In the genomic region with DNA sequence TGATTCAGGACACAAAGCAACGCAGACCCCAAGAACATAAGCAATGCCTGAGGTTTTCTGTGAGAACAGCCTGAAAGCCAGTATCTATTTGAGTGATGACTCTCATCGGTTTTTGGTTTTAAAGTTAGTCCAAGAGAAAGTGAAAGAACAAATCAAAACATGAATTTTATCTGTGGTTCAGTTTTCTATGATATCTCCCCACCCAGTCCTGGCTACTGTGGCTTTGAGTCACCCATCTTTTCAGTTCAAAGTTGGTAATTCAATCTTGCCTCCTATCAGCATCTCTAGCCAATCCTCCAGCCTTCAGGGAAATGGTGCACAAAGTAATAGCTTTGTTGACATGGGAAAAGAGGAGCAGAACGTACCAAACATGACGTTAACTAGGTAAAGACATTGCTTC, we compare ENCODE assay signal across 17 cellular contexts. TPM values are rescaled to one million over a fixed set of nuclear protein-coding genes. Genes with fewer than 3 reads are reported as not detected.
DNase-seq lines count a peak whose midpoint lies in the region; ATAC-seq and TF ChIP-seq lines count a peak whose summit lies in the region.
"Had no signal": no experiment of that assay in that cellular context is flagged by ENCODE, and none has a peak within 500 bp of the region (broad histone marks: within the 10 kb centered on the region; RNA-seq: fewer than 3 reads in every experiment).

No MANE protein-coding gene starts in this region.

- H4K20me1 ChIP-seq in SK-N-SH (ENCODE audit: insufficient read depth) = no peaks in the 10 kb centered on the region

- TF ChIP-seq CTCF in SK-N-SH (IDR thresholded peaks at IDR 0.05) (no peak), fibroblast of pulmonary artery (IDR thresholded peaks at IDR 0.05; ENCODE audit: low read length, missing control alignments) (no peak)

- no peaks in the 10 kb centered on the region for H3K9me2 ChIP-seq in SK-N-SH

- no peak for TF ChIP-seq RAD21 in SK-N-SH (IDR thresholded peaks at IDR 0.05; ENCODE audit: low read length)

- WGBS in SK-N-SH (ENCODE audit: low lambda C conversion rate) = 0% methylated on average over 4 of the region's 4 CpGs

- POLR2A ChIA-PET in SK-N-SH (lab: Yijun Ruan, JAX) (no interaction called here), HEK293T (lab: Yijun Ruan, JAX) (no interaction called here)

- no peaks in the 10 kb centered on the region for H3K4me1 ChIP-seq in SK-N-SH (ENCODE audit: control insufficient read depth in 1 of 2, insufficient read depth in 2 of 2, low read depth in 1 of 2, low read length in 1 of 2)
- H3K4me1 ChIP-seq: Peyer's patch, psoas muscle had no signal

- no peaks in the 10 kb centered on the region for H3F3A ChIP-seq in SK-N-SH (replicated peaks; ENCODE audit: insufficient read depth)

- H2AFZ ChIP-seq in SK-N-SH (ENCODE audit: low read depth) = 0 out of 2 replicates have a peak overlapping the region, but pooled peaks have one; percentile 16

- TF ChIP-seq EP300 in SK-N-SH (IDR thresholded peaks at IDR 0.05; ENCODE audit: borderline replicate concordance in 1 of 2, low read depth in 1 of 2, low read length in 1 of 2) = no peak

- H3K36me3 ChIP-seq in SK-N-SH (replicated peaks in 1 of 2; ENCODE audit: control insufficient read depth in 1 of 2, insufficient read depth in 2 of 2, low read length in 1 of 2) (no peaks in the 10 kb centered on the region), H7 (replicated peaks; ENCODE audit: control insufficient read depth, insufficient read depth, low read length) (no peaks in the 10 kb centered on the region)
- H3K36me3 ChIP-seq: Peyer's patch had no signal

- no peak overlapping the region for H3K27ac ChIP-seq in SK-N-SH (ENCODE audit: low read depth in 2 of 2, low read length in 1 of 2)
- H3K27ac ChIP-seq: 22Rv1, Peyer's patch, psoas muscle had no signal

- H3K9me3 ChIP-seq in SK-N-SH = no peaks in the 10 kb centered on the region
- H3K9me3 ChIP-seq: Peyer's patch, psoas muscle had no signal

- H3K4me2 ChIP-seq in SK-N-SH = no peak overlapping the region

- H3K9ac ChIP-seq in SK-N-SH = no peak overlapping the region

- H3K27me3 ChIP-seq in SK-N-SH (ENCODE audit: insufficient read depth) (peaks cover 25% of the 10 kb centered on the region; the same call in 1 of the 2 replicates), H7 (ENCODE audit: control insufficient read depth, insufficient read depth, low read length) (no peaks in the 10 kb centered on the region)
- H3K27me3 ChIP-seq: Peyer's patch had no signal

- H3K4me3 ChIP-seq in SK-N-SH (ENCODE audit: low read depth in 2 of 2, low read length in 1 of 2) = no peak overlapping the region
- no peak overlapping the region for H3K4me3 ChIP-seq in fibroblast of pulmonary artery (replicated peaks; ENCODE audit: low read depth, low read length)
- no peak overlapping the region for H3K4me3 ChIP-seq in H7 (ENCODE audit: insufficient read depth, low read depth, low read length)
- H3K4me3 ChIP-seq: Peyer's patch, psoas muscle had no signal

- CTCF ChIA-PET in SK-N-SH (lab: Yijun Ruan, JAX) (interaction anchor here (0.8 kb wide), 1 partner anchor 24 kb away, joined by 3 read pairs; no protein-coding TSS in a partner anchor), HEK293T (lab: Yijun Ruan, JAX) (interaction anchor here (0.7 kb wide), 1 partner anchor 9 kb away, joined by 3 read pairs; no protein-coding TSS in a partner anchor)

- no peak for ATAC-seq in SK-N-SH treated with all-trans-retinoic acid at 6 μM for 48 hours
- ATAC-seq in GM21390 (IDR thresholded peaks at IDR 0.05; ENCODE audit: unreplicated experiment) = peak; percentile 83
- peak; percentile 71 for ATAC-seq in HG03135 (IDR thresholded peaks at IDR 0.05; ENCODE audit: unreplicated experiment)
- ATAC-seq: psoas muscle had no signal

- no peaks in the 10 kb centered on the region for H3K79me2 ChIP-seq in SK-N-SH (ENCODE audit: insufficient read depth)

- DNase-seq in SK-N-SH (no peak), fibroblast of pulmonary artery (ENCODE audit: low read depth) (peak; percentile 25), HEK293T (ENCODE audit: extremely low spot score) (no peak), NCI-H345 (lab: John Stamatoyannopoulos, UW) (no peak), H7 (no peak)
- DNase-seq: activated T-cell treated with anti-CD3 and anti-CD28 coated beads, Interleukin-2, amount 50 U/mL, for 48 hours; Kasumi-1; NCI-H2171 treated with DMSO at 0.1 percent for 48 hours; Peyer's patch; psoas muscle; stimulated activated CD4-positive, alpha-beta T cell treated with anti-CD3 and anti-CD28 coated beads, Interleukin-4, amount 100 ng/mL, for 1 hour had no signal

TF ChIP-seq in SK-N-SH, 30 proteins besides CTCF, POLR2A, EP300 and RAD21 (continues in another document):
- TF ChIP-seq CHD2 (IDR thresholded peaks at IDR 0.05; ENCODE audit: low read length, partially characterized antibody) = no peak
- no peak for TF ChIP-seq EZH2phosphoT487 (IDR thresholded peaks at IDR 0.05; ENCODE audit: borderline replicate concordance, low read depth)
- TF ChIP-seq ELF1 (IDR thresholded peaks at IDR 0.05) = no peak
- TF ChIP-seq MXI1 (IDR thresholded peaks at IDR 0.05; ENCODE audit: low read depth, low read length) = no peak
- no peak for TF ChIP-seq RCOR1 (IDR thresholded peaks at IDR 0.05; ENCODE audit: low read length)
- no peak for TF ChIP-seq TCF12 (IDR thresholded peaks at IDR 0.05)
- TF ChIP-seq GABPA (IDR thresholded peaks at IDR 0.05; ENCODE audit: low read depth) = no peak
- no peak for TF ChIP-seq SMC3 (IDR thresholded peaks at IDR 0.05; ENCODE audit: low read depth, low read length)
- TF ChIP-seq, protein P1, sequence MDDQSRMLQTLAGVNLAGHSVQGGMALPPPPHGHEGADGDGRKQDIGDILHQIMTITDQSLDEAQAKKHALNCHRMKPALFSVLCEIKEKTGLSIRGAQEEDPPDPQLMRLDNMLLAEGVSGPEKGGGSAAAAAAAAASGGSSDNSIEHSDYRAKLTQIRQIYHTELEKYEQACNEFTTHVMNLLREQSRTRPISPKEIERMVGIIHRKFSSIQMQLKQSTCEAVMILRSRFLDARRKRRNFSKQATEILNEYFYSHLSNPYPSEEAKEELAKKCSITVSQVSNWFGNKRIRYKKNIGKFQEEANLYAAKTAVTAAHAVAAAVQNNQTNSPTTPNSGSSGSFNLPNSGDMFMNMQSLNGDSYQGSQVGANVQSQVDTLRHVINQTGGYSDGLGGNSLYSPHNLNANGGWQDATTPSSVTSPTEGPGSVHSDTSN (IDR thresholded peaks at IDR 0.05) = no peak

TF ChIP-seq in SK-N-SH treated with all-trans-retinoic acid at 6 μM for 48 hours, 23 proteins besides CTCF, POLR2A, EP300 and RAD21 (continues in another document):
- TF ChIP-seq, protein P2, sequence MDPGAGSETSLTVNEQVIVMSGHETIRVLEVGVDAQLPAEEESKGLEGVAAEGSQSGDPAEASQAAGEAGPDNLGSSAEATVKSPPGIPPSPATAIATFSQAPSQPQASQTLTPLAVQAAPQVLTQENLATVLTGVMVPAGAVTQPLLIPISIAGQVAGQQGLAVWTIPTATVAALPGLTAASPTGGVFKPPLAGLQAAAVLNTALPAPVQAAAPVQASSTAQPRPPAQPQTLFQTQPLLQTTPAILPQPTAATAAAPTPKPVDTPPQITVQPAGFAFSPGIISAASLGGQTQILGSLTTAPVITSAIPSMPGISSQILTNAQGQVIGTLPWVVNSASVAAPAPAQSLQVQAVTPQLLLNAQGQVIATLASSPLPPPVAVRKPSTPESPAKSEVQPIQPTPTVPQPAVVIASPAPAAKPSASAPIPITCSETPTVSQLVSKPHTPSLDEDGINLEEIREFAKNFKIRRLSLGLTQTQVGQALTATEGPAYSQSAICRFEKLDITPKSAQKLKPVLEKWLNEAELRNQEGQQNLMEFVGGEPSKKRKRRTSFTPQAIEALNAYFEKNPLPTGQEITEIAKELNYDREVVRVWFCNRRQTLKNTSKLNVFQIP (CRISPR knock-in tag; IDR thresholded peaks at IDR 0.05; ENCODE audit: borderline replicate concordance, low read depth) = no peak
- TF ChIP-seq ESRRG (CRISPR knock-in tag; IDR thresholded peaks at IDR 0.05) = no peak

TF ChIP-seq in HEK293T, 16 proteins besides CTCF, POLR2A, EP300 and RAD21:
- TF ChIP-seq NFRKB (IDR thresholded peaks at IDR 0.05) (no peak), CTBP1 (IDR thresholded peaks at IDR 0.05; ENCODE audit: borderline replicate concordance) (no peak), TARDBP (IDR thresholded peaks at IDR 0.05) (no peak)

RNA-seq across cellular contexts. Expression of a gene that starts 40.5 kb away (rescaled TPM):
- polyA plus RNA-seq in SK-N-SH (2012; rRNA removed) = not detected in 2 replicates
- not detected in 2 replicates for polyA plus RNA-seq in SK-N-SH (2012; cell fraction: cytosol; rRNA removed)
- not detected in 2 replicates for polyA plus RNA-seq in SK-N-SH (2012; cell fraction: nucleus; rRNA removed)
- total RNA-seq in H7 (2014; rRNA removed; shearing (Covaris generic)) = not detected in 2 replicates
- total RNA-seq: epithelial cell of proximal tubule, mesothelial cell of epicardium, Peyer's patch, psoas muscle had no signal
- polyA plus RNA-seq: psoas muscle had no signal
